Comparison of ENCODE assay signal across 15 cellular contexts in genomic region chr6:83907623-83908390, GRCh38. TPM values are rescaled to one million over a fixed set of nuclear protein-coding genes. Genes with fewer than 3 reads are reported as not detected.
"Had no signal": no experiment of that assay in that cellular context is flagged by ENCODE, and none has a peak within 500 bp of the region (broad histone marks: within the 10 kb centered on the region; RNA-seq: fewer than 3 reads in every experiment).

No MANE protein-coding gene starts in this region.

RNA-seq across cellular contexts. Expression of gene RIPPLY2, which starts 54.6 kb away (rescaled TPM):
- total RNA-seq: activated B cell treated with CpG ODN at 0.5 μM for 24 hours; activated CD4-positive, alpha-beta memory T cell treated with anti-CD3 and anti-CD28 coated beads for 36 hours; activated CD4-positive, alpha-beta T cell treated with anti-CD3 and anti-CD28 coated beads, Interleukin-2, amount 10 ng/mL, durations not matched to agents 24 days and 14 days; activated CD8-positive, alpha-beta memory T cell treated with anti-CD3 and anti-CD28 coated beads for 36 hours; activated CD8-positive, alpha-beta T cell treated with anti-CD3 and anti-CD28 coated beads for 36 hours; activated naive CD4-positive, alpha-beta T cell treated with anti-CD3 and anti-CD28 coated beads for 36 hours; activated naive CD4-positive, alpha-beta T cell treated with anti-CD3 and anti-CD28 coated beads, Interleukin-2, amount 50 U/mL, for 72 hours; activated naive CD8-positive, alpha-beta T cell treated with anti-CD3 and anti-CD28 coated beads for 36 hours; activated T-cell treated with anti-CD3 and anti-CD28 coated beads, Interleukin-2, amount 50 U/mL, for 4 hours; activated T-cell treated with anti-CD3 and anti-CD28 coated beads, Interleukin-2, amount 50 U/mL, for 72 hours; activated T-helper 1 cell treated with anti-CD3 and anti-CD28 coated beads, Interleukin-12 subunit alpha, Interleukin-12 subunit beta, Interleukin-2, Interleukin-4 antibody, amounts not matched to agents 30 ng/mL and 10 ng/mL and 1 ng/mL, durations not matched to agents 14 hours and 24 hours and 36 hours; activated T-helper 17 cell treated with anti-CD3 and anti-CD28 coated beads, Interleukin-2, amount 50 U/mL, for 72 hours; aorta; bronchial epithelial cell; chondrocyte had no signal
